ENCODE assay signal across 8 cellular contexts in genomic region chr6:72623808-72624207, GRCh38. TPM values are rescaled to one million over a fixed set of nuclear protein-coding genes. Genes with fewer than 3 reads are reported as not detected.
DNase-seq lines count a peak whose midpoint lies in the region; ATAC-seq and TF ChIP-seq lines count a peak whose summit lies in the region.

No MANE protein-coding gene starts in this region.

- no peak for TF ChIP-seq CTCF in thoracic aorta (IDR thresholded peaks at IDR 0.05)
- TF ChIP-seq CTCF in progenitor cell of endocrine pancreas (IDR thresholded peaks at IDR 0.05; ENCODE audit: unreplicated experiment): no peak

- no peaks in the 10 kb centered on the region for H3K27me3 Mint-ChIP-seq in activated naive CD4-positive, alpha-beta T cell treated with anti-CD3 and anti-CD28 coated beads, Interleukin-2, amount 50 U/mL, for 24 hours
- no peaks in the 10 kb centered on the region for H3K27me3 Mint-ChIP-seq in effector memory CD8-positive, alpha-beta T cell
- H3K27me3 Mint-ChIP-seq in progenitor cell of endocrine pancreas: peaks cover 67% of the 10 kb centered on the region

- no peak for DNase-seq in activated naive CD4-positive, alpha-beta T cell treated with Interleukin-2 at 50 U/mL for 16 hours
- no peak for DNase-seq in effector memory CD8-positive, alpha-beta T cell
- no peak for DNase-seq in thoracic aorta (ENCODE audit: low spot score)
- DNase-seq in HuH-7 (ENCODE audit: low spot score): no peak
- no peak for DNase-seq in progenitor cell of endocrine pancreas (ENCODE audit: low spot score, unreplicated experiment)

- peak overlapping the region; percentile 98 for H3K4me3 Mint-ChIP-seq in activated naive CD4-positive, alpha-beta T cell treated with anti-CD3 and anti-CD28 coated beads, Interleukin-2, amount 50 U/mL, for 24 hours
- H3K4me3 Mint-ChIP-seq in effector memory CD8-positive, alpha-beta T cell: peak overlapping the region; percentile 90
- H3K4me3 Mint-ChIP-seq in progenitor cell of endocrine pancreas (ENCODE audit: low read depth): no peak overlapping the region

- H3K9me3 ChIP-seq in thoracic aorta: no peaks in the 10 kb centered on the region

- peak overlapping the region; percentile 87 for H3K4me3 ChIP-seq in thoracic aorta

- H3K27me3 ChIP-seq in thoracic aorta (replicated peaks; ENCODE audit: insufficient read depth): no peaks in the 10 kb centered on the region

- peaks cover 15 to 24% of the 10 kb centered on the region in 2 donors for H3K4me1 ChIP-seq in thoracic aorta (ENCODE audit: control insufficient read depth in 1 of 2, low read depth in 2 of 2)

- H3K27ac ChIP-seq in thoracic aorta: no peak overlapping the region

- no peaks in the 10 kb centered on the region for H3K9me3 Mint-ChIP-seq in activated naive CD4-positive, alpha-beta T cell treated with anti-CD3 and anti-CD28 coated beads, Interleukin-2, amount 50 U/mL, for 24 hours
- no peaks in the 10 kb centered on the region for H3K9me3 Mint-ChIP-seq in effector memory CD8-positive, alpha-beta T cell
- no peaks in the 10 kb centered on the region for H3K9me3 Mint-ChIP-seq in progenitor cell of endocrine pancreas (ENCODE audit: low read depth)

- peaks cover 80% of the 10 kb centered on the region for H3K4me1 Mint-ChIP-seq in activated naive CD4-positive, alpha-beta T cell treated with anti-CD3 and anti-CD28 coated beads, Interleukin-2, amount 50 U/mL, for 24 hours
- peaks cover 18 to 40% of the 10 kb centered on the region in 2 donors for H3K4me1 Mint-ChIP-seq in effector memory CD8-positive, alpha-beta T cell (ENCODE audit: low read depth in 2 of 2)
- H3K4me1 Mint-ChIP-seq in progenitor cell of endocrine pancreas (ENCODE audit: low read depth): peaks cover 17% of the 10 kb centered on the region

- no peak for ATAC-seq in effector memory CD8-positive, alpha-beta T cell (replicated peaks)
- ATAC-seq in thoracic aorta (ENCODE audit: insufficient number of reproducible peaks, low FRiP score, low read depth): no peak
- no peak for ATAC-seq in GM21526 (IDR thresholded peaks at IDR 0.05; ENCODE audit: low FRiP score, unreplicated experiment)

- H3K27ac Mint-ChIP-seq in activated naive CD4-positive, alpha-beta T cell treated with anti-CD3 and anti-CD28 coated beads, Interleukin-2, amount 50 U/mL, for 24 hours: no peak overlapping the region
- H3K27ac Mint-ChIP-seq in effector memory CD8-positive, alpha-beta T cell: peak overlapping the region in 1 of 2 donors; percentile 66
- H3K27ac Mint-ChIP-seq in progenitor cell of endocrine pancreas: no peak overlapping the region

- no peaks in the 10 kb centered on the region for H3K36me3 ChIP-seq in thoracic aorta

- peaks cover 10% of the 10 kb centered on the region for H3K36me3 Mint-ChIP-seq in activated naive CD4-positive, alpha-beta T cell treated with anti-CD3 and anti-CD28 coated beads, Interleukin-2, amount 50 U/mL, for 24 hours
- peaks cover 3% of the 10 kb centered on the region for H3K36me3 Mint-ChIP-seq in effector memory CD8-positive, alpha-beta T cell (ENCODE audit: insufficient read depth)
- H3K36me3 Mint-ChIP-seq in progenitor cell of endocrine pancreas (ENCODE audit: insufficient read depth): no peaks in the 10 kb centered on the region

TF ChIP-seq in PFSK-1, 5 proteins besides CTCF, POLR2A, EP300 and RAD21:
- TF ChIP-seq TAF1 (IDR thresholded peaks at IDR 0.05; ENCODE audit: borderline replicate concordance, insufficient read depth, low read length): no peak
- peak; percentile 73; the same call in 1 of the 2 replicates for TF ChIP-seq SIN3A (IDR thresholded peaks at IDR 0.05; ENCODE audit: borderline replicate concordance, insufficient read depth, low read length)
- no peak for TF ChIP-seq FOXP2 (optimal IDR thresholded peaks at IDR 0.05; ENCODE audit: borderline replicate concordance, extremely low read depth, extremely low read length, insufficient read depth)
- no peak for TF ChIP-seq POLR2AphosphoS5 (IDR thresholded peaks at IDR 0.05; ENCODE audit: low read depth, low read length)
- TF ChIP-seq, protein P1, sequence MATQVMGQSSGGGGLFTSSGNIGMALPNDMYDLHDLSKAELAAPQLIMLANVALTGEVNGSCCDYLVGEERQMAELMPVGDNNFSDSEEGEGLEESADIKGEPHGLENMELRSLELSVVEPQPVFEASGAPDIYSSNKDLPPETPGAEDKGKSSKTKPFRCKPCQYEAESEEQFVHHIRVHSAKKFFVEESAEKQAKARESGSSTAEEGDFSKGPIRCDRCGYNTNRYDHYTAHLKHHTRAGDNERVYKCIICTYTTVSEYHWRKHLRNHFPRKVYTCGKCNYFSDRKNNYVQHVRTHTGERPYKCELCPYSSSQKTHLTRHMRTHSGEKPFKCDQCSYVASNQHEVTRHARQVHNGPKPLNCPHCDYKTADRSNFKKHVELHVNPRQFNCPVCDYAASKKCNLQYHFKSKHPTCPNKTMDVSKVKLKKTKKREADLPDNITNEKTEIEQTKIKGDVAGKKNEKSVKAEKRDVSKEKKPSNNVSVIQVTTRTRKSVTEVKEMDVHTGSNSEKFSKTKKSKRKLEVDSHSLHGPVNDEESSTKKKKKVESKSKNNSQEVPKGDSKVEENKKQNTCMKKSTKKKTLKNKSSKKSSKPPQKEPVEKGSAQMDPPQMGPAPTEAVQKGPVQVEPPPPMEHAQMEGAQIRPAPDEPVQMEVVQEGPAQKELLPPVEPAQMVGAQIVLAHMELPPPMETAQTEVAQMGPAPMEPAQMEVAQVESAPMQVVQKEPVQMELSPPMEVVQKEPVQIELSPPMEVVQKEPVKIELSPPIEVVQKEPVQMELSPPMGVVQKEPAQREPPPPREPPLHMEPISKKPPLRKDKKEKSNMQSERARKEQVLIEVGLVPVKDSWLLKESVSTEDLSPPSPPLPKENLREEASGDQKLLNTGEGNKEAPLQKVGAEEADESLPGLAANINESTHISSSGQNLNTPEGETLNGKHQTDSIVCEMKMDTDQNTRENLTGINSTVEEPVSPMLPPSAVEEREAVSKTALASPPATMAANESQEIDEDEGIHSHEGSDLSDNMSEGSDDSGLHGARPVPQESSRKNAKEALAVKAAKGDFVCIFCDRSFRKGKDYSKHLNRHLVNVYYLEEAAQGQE (IDR thresholded peaks at IDR 0.05; ENCODE audit: insufficient read depth in 1 of 2, low read depth in 2 of 2, low read length in 2 of 2): no peak

RNA-seq across cellular contexts. Expression of gene KCNQ5, which starts 1.9 kb away (rescaled TPM):
- polyA plus RNA-seq in PFSK-1 (2012; ENCODE audit: insufficient read length, low read depth): 18.9 TPM
- 1 to 10 TPM; 7.3 to 8.5 TPM for total RNA-seq in thoracic aorta
- 0.53 and 1.0 TPM in 2 replicates for total RNA-seq in progenitor cell of endocrine pancreas
